8 cellular contexts compared by ENCODE assay signal in the genomic region with DNA sequence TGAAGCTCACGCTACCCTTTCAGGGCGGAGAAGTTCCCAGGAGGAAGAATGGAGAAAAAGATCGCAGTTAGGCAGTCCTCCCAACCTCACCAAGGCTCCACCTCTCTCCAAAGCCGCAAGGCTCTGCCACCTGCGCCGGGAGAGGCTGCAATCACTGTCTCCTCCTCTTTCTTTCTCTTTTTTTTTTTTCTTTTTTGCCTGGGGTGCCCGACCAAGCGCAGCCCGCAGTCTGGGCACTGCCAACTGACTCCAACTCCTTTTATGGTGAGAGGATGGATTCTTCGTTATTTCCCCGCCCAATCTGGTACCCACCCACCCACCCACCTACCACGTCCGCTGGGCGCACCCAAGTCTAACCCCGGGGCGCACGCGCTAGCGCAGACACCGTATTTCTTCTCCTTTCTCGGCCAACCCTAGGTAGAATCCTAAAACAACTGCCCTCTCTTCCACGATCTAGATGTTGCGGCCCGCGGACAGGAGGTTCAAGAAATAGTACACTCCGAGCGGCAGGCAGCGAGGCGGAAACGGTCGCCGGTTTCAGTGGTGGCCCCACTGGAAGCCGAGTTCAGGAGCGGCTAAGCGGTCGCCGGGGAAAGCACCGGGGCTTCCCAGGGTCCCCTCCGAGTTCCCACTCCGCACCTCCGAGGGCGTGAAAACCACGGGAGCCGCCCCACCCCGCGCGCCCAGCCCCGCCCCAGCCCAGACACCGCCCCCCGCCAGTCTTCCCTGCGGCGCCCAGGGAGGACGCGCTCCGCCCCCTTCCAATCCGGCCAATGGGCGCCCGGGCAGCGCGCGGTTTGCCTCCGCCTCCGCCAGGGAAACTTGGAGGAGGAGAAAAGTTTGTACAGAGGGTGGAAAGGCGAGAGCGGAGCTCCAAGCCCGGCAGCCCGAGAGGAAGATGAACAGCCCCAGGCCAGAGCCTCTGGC. TPM values are rescaled to one million over a fixed set of nuclear protein-coding genes. Genes with fewer than 3 reads are reported as not detected.
DNase-seq lines count a peak whose midpoint lies in the region; ATAC-seq, FAIRE-seq and TF ChIP-seq lines count a peak whose summit lies in the region.

Gene PTGER4, plus strand, starts transcription at position 845 of the 927 bp plus-strand sequence. CDS start 1,079 bp downstream, outside the sequence.

- H3K9me3 ChIP-seq in kidney (ENCODE audit: control insufficient read depth in 1 of 2, low read length in 2 of 2), result no peaks in the 10 kb centered on the region

- H3K36me3 ChIP-seq in kidney (ENCODE audit: control insufficient read depth in 1 of 2, insufficient read depth in 2 of 2, low read length in 2 of 2), result no peaks in the 10 kb centered on the region

- H3K4me1 ChIP-seq in kidney (ENCODE audit: control insufficient read depth in 1 of 2, insufficient read depth in 1 of 2, low read depth in 1 of 2, low read length in 2 of 2), result peaks cover 0 to 11% of the 10 kb centered on the region in 2 donors

- intact Hi-C loops in kidney (cut with DNase I), result no loop called here

- H3K9ac ChIP-seq in kidney (ENCODE audit: low read length in 2 of 2), result peak within 1 kb of the TSS; percentile 62 to 73

- no peak for TF ChIP-seq CTCF in kidney (IDR thresholded peaks at IDR 0.05; ENCODE audit: borderline replicate concordance, extremely low read depth, insufficient read depth)

- H3K4me3 ChIP-seq in kidney (ENCODE audit: low read length in 2 of 2), result peak within 1 kb of the TSS; percentile 81 to 83

- ATAC-seq in GM18861 (IDR thresholded peaks at IDR 0.05; ENCODE audit: unreplicated experiment) (peak; percentile 51), HG03095 (IDR thresholded peaks at IDR 0.05; ENCODE audit: unreplicated experiment) (peak; percentile 82)
- ATAC-seq in activated CD4-positive, CD25-positive, alpha-beta regulatory T cell treated with anti-CD3 and anti-CD28 coated beads, Interleukin-2, amount 50 U/mL, for 24 hours, result peak; percentile 67 to 72

- peak within 1 kb of the TSS; percentile 95 to 96 for H3K27ac ChIP-seq in kidney (ENCODE audit: low read depth in 2 of 2, low read length in 2 of 2)

- DNase-seq in A172 (ENCODE audit: low spot score) (peak; percentile 95), NCI-H345 treated with DMSO at 0.1 percent for 48 hours (lab: John Stamatoyannopoulos, UW; ENCODE audit: unreplicated experiment) (peak; percentile 13), kidney (peak; percentile 98)
- DNase-seq in central memory CD4-positive, alpha-beta T cell, result peak; percentile 90
- DNase-seq in stimulated activated CD4-positive, alpha-beta T cell treated with anti-CD3 and anti-CD28 coated beads, Interleukin-15, amount 100 ng/mL, for 1 hour (ENCODE audit: low read depth in 1 of 2, low spot score in 1 of 2), result peak; percentile 85 to 86

- no peak for FAIRE-seq in kidney (lab: Jason Lieb, UNC)

RNA-seq across cellular contexts. Expression of gene PTGER4, which starts in this region (rescaled TPM):
- total RNA-seq in A172 (2014; rRNA removed; shearing (Covaris generic)), result 3.8 and 4.0 TPM in 2 replicates
- total RNA-seq in kidney, result 17.2 TPM
- 8.5 TPM for polyA plus RNA-seq in kidney (ENCODE audit: insufficient read depth, low read depth, low replicate concordance)

Comparison
In these comparisons a context has a peak if more than half of its experiments do, and no peak if none do; other contexts are left out.
1. Peak in every context shown above with its lines: DNase-seq, ATAC-seq, H3K4me3 ChIP-seq and H3K27ac ChIP-seq.
2. DNase-seq: peak in every context shown above with its lines; median percentile 98 in kidney; 95 in A172; 90 in central memory CD4-positive, alpha-beta T cell; 86 in stimulated activated CD4-positive, alpha-beta T cell treated with anti-CD3 and anti-CD28 coated beads, Interleukin-15, amount 100 ng/mL, for 1 hour; 13 in NCI-H345 treated with DMSO at 0.1 percent for 48 hours.